In the genomic region with DNA sequence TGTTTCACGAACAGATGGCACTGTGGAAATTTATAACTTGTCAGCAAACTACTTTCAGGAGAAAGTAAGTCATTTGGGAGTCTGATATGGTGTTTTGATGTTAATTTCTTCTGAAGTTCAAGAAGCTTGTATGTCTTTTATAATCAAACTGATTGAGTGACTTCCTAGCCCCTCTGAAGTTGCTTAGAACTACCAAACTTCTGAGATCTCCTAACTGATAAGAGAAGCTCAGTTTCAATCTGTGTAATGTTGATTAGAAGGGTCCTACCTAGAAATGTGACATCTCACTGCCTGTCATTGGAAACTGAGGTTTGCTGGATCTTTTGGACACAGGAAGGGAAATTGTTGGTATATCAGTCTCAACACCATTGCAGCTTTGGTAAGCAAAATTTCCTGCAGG, we compare ENCODE assay signal across 9 cellular contexts. TPM values are rescaled to one million over a fixed set of nuclear protein-coding genes. Genes with fewer than 3 reads are reported as not detected.
DNase-seq lines count a peak whose midpoint lies in the region; ATAC-seq and TF ChIP-seq lines count a peak whose summit lies in the region.
"Had no signal": no experiment of that assay in that cellular context is flagged by ENCODE, and none has a peak within 500 bp of the region (broad histone marks: within the 10 kb centered on the region; RNA-seq: fewer than 3 reads in every experiment).

No MANE protein-coding gene starts in this region.

- peaks cover 16 to 53% (median 34%) of the 10 kb centered on the region in 4 donors for H3K4me1 ChIP-seq in stomach

- no peak for DNase-seq in activated T-cell treated with anti-CD3 and anti-CD28 coated beads, Interleukin-2, amount 50 U/mL, for 24 hours
- DNase-seq in activated T-cell treated with anti-CD3 and anti-CD28 coated beads, Interleukin-2, amount 50 U/mL, for 1 hour: no peak
- DNase-seq in stomach (no peak), cerebellum (ENCODE audit: low spot score) (no peak), anterior cingulate cortex (lab: John Stamatoyannopoulos, UW) (no peak), SW480 (ENCODE audit: low spot score) (no peak)
- DNase-seq: NCI-H146 had no signal

- peaks cover 92% of the 10 kb centered on the region for H3K36me3 Mint-ChIP-seq in activated T-cell treated with anti-CD3 and anti-CD28 coated beads, Interleukin-2, amount 50 U/mL, for 24 hours (ENCODE audit: low read depth)
- peaks cover 91% of the 10 kb centered on the region for H3K36me3 Mint-ChIP-seq in activated T-helper 17 cell treated with anti-CD3 and anti-CD28 coated beads, Interleukin-2, amount 50 U/mL, for 72 hours (ENCODE audit: low read depth)

- intact Hi-C loops in stomach (cut with DNase I; ENCODE audit: low total_unique reads): no loop called here

- peaks cover 6 to 27% (median 24%) of the 10 kb centered on the region in 4 donors for H3K36me3 ChIP-seq in stomach

- H3K4me3 Mint-ChIP-seq in activated T-cell treated with anti-CD3 and anti-CD28 coated beads, Interleukin-2, amount 50 U/mL, for 24 hours: peak overlapping the region; percentile 96
- H3K4me3 Mint-ChIP-seq in activated T-helper 17 cell treated with anti-CD3 and anti-CD28 coated beads, Interleukin-2, amount 50 U/mL, for 72 hours: peak overlapping the region; percentile 95

- peak overlapping the region in 2 of 5 donors; percentile 91 to 98 for H3K27ac ChIP-seq in stomach

- ATAC-seq in activated T-helper 17 cell treated with anti-CD3 and anti-CD28 coated beads, Interleukin-2, amount 50 U/mL, for 72 hours (replicated peaks): no peak

- TF ChIP-seq CTCF in stomach (IDR thresholded peaks at IDR 0.05): no peak

- H3K9me3 ChIP-seq in iPS-18c (ENCODE audit: control insufficient read depth, insufficient read depth, low read length) (no peaks in the 10 kb centered on the region), stomach (no peaks in the 10 kb centered on the region)

- H3K4me1 Mint-ChIP-seq in activated T-cell treated with anti-CD3 and anti-CD28 coated beads, Interleukin-2, amount 50 U/mL, for 24 hours (ENCODE audit: low read depth): peaks cover 58% of the 10 kb centered on the region
- H3K4me1 Mint-ChIP-seq in activated T-helper 17 cell treated with anti-CD3 and anti-CD28 coated beads, Interleukin-2, amount 50 U/mL, for 72 hours: peaks cover 39% of the 10 kb centered on the region

- no peaks in the 10 kb centered on the region for H3K9me3 Mint-ChIP-seq in activated T-cell treated with anti-CD3 and anti-CD28 coated beads, Interleukin-2, amount 50 U/mL, for 24 hours
- H3K9me3 Mint-ChIP-seq in activated T-helper 17 cell treated with anti-CD3 and anti-CD28 coated beads, Interleukin-2, amount 50 U/mL, for 72 hours: no peaks in the 10 kb centered on the region

- TF ChIP-seq POLR2A in stomach (IDR thresholded peaks at IDR 0.05): no peak

- 4 to 19% (median 14%) methylated on average over 1 of the region's 1 CpG for WGBS in stomach, 5 donors

- peak overlapping the region; percentile 97 for H3K27ac Mint-ChIP-seq in activated T-cell treated with anti-CD3 and anti-CD28 coated beads, Interleukin-2, amount 50 U/mL, for 24 hours
- H3K27ac Mint-ChIP-seq in activated T-helper 17 cell treated with anti-CD3 and anti-CD28 coated beads, Interleukin-2, amount 50 U/mL, for 72 hours: peak overlapping the region; percentile 97

- peak overlapping the region; percentile 52; the same call in 1 of the 2 replicates for H3K4me3 ChIP-seq in iPS-18c (ENCODE audit: insufficient read depth, low read depth, low read length)
- peak overlapping the region; percentile 94 to 99 (median 96) for H3K4me3 ChIP-seq in stomach

- no peak for TF ChIP-seq EP300 in stomach (IDR thresholded peaks at IDR 0.05)

- no peaks in the 10 kb centered on the region for H3K27me3 ChIP-seq in stomach

- H3K27me3 Mint-ChIP-seq in activated T-cell treated with anti-CD3 and anti-CD28 coated beads, Interleukin-2, amount 50 U/mL, for 24 hours: no peaks in the 10 kb centered on the region
- no peaks in the 10 kb centered on the region for H3K27me3 Mint-ChIP-seq in activated T-helper 17 cell treated with anti-CD3 and anti-CD28 coated beads, Interleukin-2, amount 50 U/mL, for 72 hours

RNA-seq across cellular contexts. Expression of a gene that starts 1.1 kb away (rescaled TPM):
- 100 to 1,000 TPM in 1 of 2 donors, 10 to 100 TPM in 1; 69.1 to 112 TPM for total RNA-seq in activated T-helper 17 cell treated with anti-CD3 and anti-CD28 coated beads, Interleukin-2, amount 50 U/mL, for 72 hours
- total RNA-seq in stomach: 10 to 100 TPM in 4 of 5 donors, 1 to 10 TPM in 1; 8.1 to 68.8 (median 32.0) TPM
- polyA plus RNA-seq in stomach: 10 to 100 TPM; 18.7 to 33.1 (median 23.1) TPM
- total RNA-seq in cerebellum: 23.9 TPM

RNA-seq across cellular contexts. Expression of a gene that starts 1.2 kb away (rescaled TPM):
- 100 to 1,000 TPM; 103 to 129 TPM for total RNA-seq in activated T-helper 17 cell treated with anti-CD3 and anti-CD28 coated beads, Interleukin-2, amount 50 U/mL, for 72 hours
- total RNA-seq in stomach (10 to 100 TPM; 12.3 to 52.7 (median 33.0) TPM), cerebellum (37.5 TPM)
- polyA plus RNA-seq in stomach: 10 to 100 TPM; 60.1 to 83.2 (median 64.8) TPM

RNA-seq across cellular contexts. Expression of a gene that starts 28.1 kb away (rescaled TPM):
- total RNA-seq in activated T-helper 17 cell treated with anti-CD3 and anti-CD28 coated beads, Interleukin-2, amount 50 U/mL, for 72 hours: under 1 TPM; 0.40 to 0.71 TPM
- total RNA-seq in stomach (10 to 100 TPM in 1 of 5 donors, 1 to 10 TPM in 3, not detected in 1; 1.2 to 10.3 (median 6.3) TPM), cerebellum (14.5 TPM)
- polyA plus RNA-seq in stomach: 1 to 10 TPM; 1.1 to 5.8 (median 5.1) TPM

RNA-seq across cellular contexts. Expression of a gene that starts 53.4 kb away (rescaled TPM):
- total RNA-seq in activated T-helper 17 cell treated with anti-CD3 and anti-CD28 coated beads, Interleukin-2, amount 50 U/mL, for 72 hours: 10 to 100 TPM; 21.0 to 22.9 TPM
- 10 to 100 TPM; 11.6 to 74.4 (median 45.5) TPM for total RNA-seq in stomach
- polyA plus RNA-seq in stomach: 1 to 10 TPM; 4.0 to 6.4 (median 4.2) TPM
- total RNA-seq in cerebellum: 9.3 TPM
